8 cellular contexts compared by ENCODE assay signal in genomic region chr1:149390931-149391330, GRCh38.
DNase-seq lines count a peak whose midpoint lies in the region; ATAC-seq and TF ChIP-seq lines count a peak whose summit lies in the region.
"Not testable (repeated sequence)": the region's sequence is repeated elsewhere in the genome, so short reads cannot be mapped to it uniquely, and the experiment has no call there.

No MANE protein-coding gene starts in this region.

- peak; percentile 53 for ATAC-seq in T-helper 17 cell
- not testable (repeated sequence) for ATAC-seq in lung (ENCODE audit: insufficient read depth, low FRiP score)

- H3K9me3 ChIP-seq in Karpas-422 (ENCODE audit: low read length); T-helper 17 cell (ENCODE audit: control insufficient read depth, low read length, poor library complexity, severe bottlenecking); mammary epithelial cell (replicated peaks; ENCODE audit: insufficient read depth, low read length); lung (ENCODE audit: control insufficient read depth in 2 of 2, insufficient read depth in 1 of 2, low read length in 1 of 2); uterus: not testable (repeated sequence)

- H3K4me1 ChIP-seq in Karpas-422 (ENCODE audit: low read length); mammary epithelial cell (ENCODE audit: insufficient read depth, low read length); lung (ENCODE audit: control insufficient read depth in 2 of 2, insufficient read depth in 2 of 2, low read length in 2 of 2); uterus: not testable (repeated sequence)

- H3K27me3 ChIP-seq in Karpas-422 (ENCODE audit: low read length); mammary epithelial cell (ENCODE audit: insufficient read depth, low read length); lung (ENCODE audit: control insufficient read depth, insufficient read depth); uterus: not testable (repeated sequence)

- not testable (repeated sequence) for H3K27ac ChIP-seq in Karpas-422 (ENCODE audit: low read length); mammary epithelial cell (ENCODE audit: insufficient read depth, low read depth, low read length)
- peak overlapping the region; percentile 65 to 74 for H3K27ac ChIP-seq in lung (ENCODE audit: low read depth in 1 of 2, low read length in 1 of 2)
- peak overlapping the region; percentile 64 to 77 for H3K27ac ChIP-seq in uterus

- not testable (repeated sequence) for H3K27me3 Mint-ChIP-seq in Calu3 (ENCODE audit: unreplicated experiment); T-helper 17 cell

- H3K79me2 ChIP-seq in Karpas-422 (ENCODE audit: low read length): not testable (repeated sequence)
- H3K79me2 ChIP-seq in mammary epithelial cell (ENCODE audit: insufficient read depth, low read length): peaks cover 14% of the 10 kb centered on the region

- TF ChIP-seq POLR2A in uterus (IDR thresholded peaks at IDR 0.05): not testable (repeated sequence)

- dilution Hi-C loops in mammary epithelial cell (cut with HindIII; ENCODE audit: low sequenced_read_pairs): not testable (repeated sequence)

- H3K9me2 ChIP-seq in Karpas-422 (replicated peaks; ENCODE audit: insufficient read depth, low read length): not testable (repeated sequence)

- peak overlapping the region; percentile 29 for H3K4me2 ChIP-seq in Karpas-422 (ENCODE audit: low read depth, low read length, poor library complexity, severe bottlenecking)
- not testable (repeated sequence) for H3K4me2 ChIP-seq in mammary epithelial cell (ENCODE audit: insufficient read depth, low read depth, low read length)

- not testable (repeated sequence) for TF ChIP-seq CTCF in Calu3 (IDR thresholded peaks at IDR 0.05; ENCODE audit: unreplicated experiment); mammary epithelial cell (conservative IDR thresholded peaks at IDR 0.05 in 1 of 2, IDR thresholded peaks at IDR 0.05 in 1 of 2; ENCODE audit: extremely low read depth in 1 of 2, insufficient read depth in 1 of 2, low read depth in 1 of 2, low read length in 2 of 2); fibroblast of villous mesenchyme (IDR thresholded peaks at IDR 0.05; ENCODE audit: insufficient read depth, low read depth, low read length); lung (IDR thresholded peaks at IDR 0.05; ENCODE audit: control extremely low read depth, extremely low read depth); retinal pigment epithelial cell (conservative IDR thresholded peaks at IDR 0.05; ENCODE audit: low read depth, low read length); uterus (IDR thresholded peaks at IDR 0.05)

- no CpG with 5 or more reads among the region's 43 CpGs for WGBS in mammary epithelial cell (ENCODE audit: low coverage, missing lambda C conversion rate)
- 0% methylated on average over 1 of the region's 43 CpGs; no CpG with 5 or more reads in 1 of the 2 donors for WGBS in lung, 2 donors

- not testable (repeated sequence) for H3K27ac Mint-ChIP-seq in Calu3 (ENCODE audit: unreplicated experiment); T-helper 17 cell

- H3K9me3 Mint-ChIP-seq in Calu3 (ENCODE audit: low read depth, unreplicated experiment): not testable (repeated sequence)

- H3K36me3 ChIP-seq in Karpas-422 (ENCODE audit: insufficient read depth, low read length); mammary epithelial cell (ENCODE audit: insufficient read depth, low read length); lung (ENCODE audit: control insufficient read depth in 2 of 2, insufficient read depth in 2 of 2, low read length in 2 of 2); uterus: not testable (repeated sequence)

- not testable (repeated sequence) for H4K20me1 ChIP-seq in Karpas-422 (ENCODE audit: insufficient read depth, low read depth, low read length); mammary epithelial cell (ENCODE audit: insufficient read depth, low read length)

- not testable (repeated sequence) for H2AFZ ChIP-seq in Karpas-422 (ENCODE audit: low read length); mammary epithelial cell (ENCODE audit: low read depth, low read length)

- not testable (repeated sequence) for DNase-seq in Calu3; Karpas-422; T-helper 17 cell; mammary epithelial cell; fibroblast of villous mesenchyme (ENCODE audit: low read depth); lung (ENCODE audit: low spot score); retinal pigment epithelial cell (ENCODE audit: low read depth); uterus

- not testable (repeated sequence) for H3K36me3 Mint-ChIP-seq in Calu3 (ENCODE audit: insufficient read depth, unreplicated experiment); T-helper 17 cell (ENCODE audit: low read depth)

- peak overlapping the region; percentile 49 for H3K9ac ChIP-seq in Karpas-422 (ENCODE audit: low read length)
- H3K9ac ChIP-seq in mammary epithelial cell (ENCODE audit: insufficient read depth, low read length): not testable (repeated sequence)

- not testable (repeated sequence) for BruUV-seq in Calu3 (replicated peaks; lab: Mats Ljungman, UMichigan); mammary epithelial cell (replicated peaks; lab: Mats Ljungman, UMichigan)

- H3K4me3 ChIP-seq in Karpas-422 (ENCODE audit: low read length): peak overlapping the region; percentile 59; the same call in 1 of the 2 replicates
- H3K4me3 ChIP-seq in mammary epithelial cell (replicated peaks in 1 of 3; ENCODE audit: insufficient read depth in 1 of 3, low read depth in 2 of 3, low read length in 3 of 3): peak overlapping the region in 2 of 3 experiments; percentile 41 to 48
- peak overlapping the region; percentile 50 for H3K4me3 ChIP-seq in fibroblast of villous mesenchyme (ENCODE audit: low read depth, low read length)
- H3K4me3 ChIP-seq in lung: peak overlapping the region; percentile 49
- H3K4me3 ChIP-seq in retinal pigment epithelial cell (ENCODE audit: low read length): peak overlapping the region; percentile 42
- H3K4me3 ChIP-seq in uterus: peak overlapping the region; percentile 24 to 42

- in situ Hi-C loops in mammary epithelial cell (cut with MboI; ENCODE audit: low sequenced_read_pairs in 2 of 2): not testable (repeated sequence)

- intact Hi-C loops in Calu3 (cut with micrococcal nuclease; ENCODE audit: unreplicated experiment); mammary epithelial cell (cut with micrococcal nuclease); uterus (cut with DNase I; ENCODE audit: low total_unique reads): not testable (repeated sequence)

- CTCF ChIA-PET in Calu3 (lab: Charles Lee); mammary epithelial cell (lab: Charles Lee; ENCODE audit: low non-redundant PET): not testable (repeated sequence)

- peak overlapping the region; percentile 68 for H3K4me3 Mint-ChIP-seq in Calu3 (ENCODE audit: low read depth, unreplicated experiment)
- H3K4me3 Mint-ChIP-seq in T-helper 17 cell: peak overlapping the region; percentile 71

- not testable (repeated sequence) for H3K4me1 Mint-ChIP-seq in Calu3 (ENCODE audit: low read depth, unreplicated experiment); T-helper 17 cell
